13 cellular contexts compared by ENCODE assay signal in genomic region chr5:36392818-36393217, GRCh38.
DNase-seq lines count a peak whose midpoint lies in the region; ATAC-seq and TF ChIP-seq lines count a peak whose summit lies in the region.
"Had no signal": no experiment of that assay in that cellular context is flagged by ENCODE, and none has a peak within 500 bp of the region (broad histone marks: within the 10 kb centered on the region; RNA-seq: fewer than 3 reads in every experiment).

No MANE protein-coding gene starts in this region.

- no peaks in the 10 kb centered on the region for H3K36me3 ChIP-seq in IMR-90 (ENCODE audit: control insufficient read depth, insufficient read depth, low read length)

- H3K27ac ChIP-seq in IMR-90 (ENCODE audit: insufficient read depth, low read length): no peak overlapping the region
- H3K27ac ChIP-seq: body of pancreas, hepatocyte had no signal

- H3K9me3 ChIP-seq in IMR-90 (ENCODE audit: control insufficient read depth, insufficient read depth, low read length): no peaks in the 10 kb centered on the region
- H3K9me3 ChIP-seq: body of pancreas had no signal

- no peak overlapping the region for H4K5ac ChIP-seq in IMR-90 (ENCODE audit: low read depth, low read length)

- H3K9ac ChIP-seq in IMR-90 (ENCODE audit: low read depth, low read length): no peak overlapping the region

- no peak overlapping the region for H2AFZ ChIP-seq in IMR-90 (replicated peaks; ENCODE audit: low read length, poor library complexity)
- H2AFZ ChIP-seq: hepatocyte had no signal

- CTCF ChIA-PET in IMR-90 (lab: Yijun Ruan, JAX): no interaction called here

- no peak overlapping the region for H2BK20ac ChIP-seq in IMR-90 (ENCODE audit: low read depth, low read length)

- H3K18ac ChIP-seq in IMR-90 (ENCODE audit: low read depth, low read length): no peak overlapping the region

- intact Hi-C loops in IMR-90 (cut with micrococcal nuclease) (loop anchor here (10.0 kb wide), 1 partner anchor 218 kb away; no protein-coding TSS in a partner anchor), Right ventricle myocardium inferior (cut with DNase I) (no loop called here)

- H2BK15ac ChIP-seq in IMR-90 (ENCODE audit: low read depth, low read length): no peak overlapping the region

- dilution Hi-C loops in IMR-90 (cut with HindIII; ENCODE audit: low sequenced_read_pairs, unreplicated experiment): no loop called here

- H3K79me1 ChIP-seq in IMR-90 (ENCODE audit: low read depth in 1 of 2, low read length in 2 of 2): no peaks in the 10 kb centered on the region

- no peak overlapping the region for H3K14ac ChIP-seq in IMR-90 (replicated peaks; ENCODE audit: low read depth, low read length)

- no peak for TF ChIP-seq POLR2A in IMR-90 (IDR thresholded peaks at IDR 0.05; ENCODE audit: low read depth, low read length)

- peak; percentile 71 for DNase-seq in AG08395 (ENCODE audit: low spot score)
- DNase-seq in IMR-90: peak; percentile 21
- peak; percentile 65 for DNase-seq in choroid plexus epithelial cell (ENCODE audit: low read depth)
- no peak for DNase-seq in omental fat pad (ENCODE audit: low spot score)
- DNase-seq in SIG-M5 treated with dmso at 0.1 percent for 504 hours (lab: John Stamatoyannopoulos, UW; ENCODE audit: unreplicated experiment): no peak
- no peak for DNase-seq in COLO829 (ENCODE audit: low spot score)
- DNase-seq in Right ventricle myocardium inferior (ENCODE audit: missing footprints): no peak
- DNase-seq: activated CD4-positive, alpha-beta T cell treated with anti-CD3 and anti-CD28 coated beads, Interleukin-2, amount 10 ng/mL, durations not matched to agents 24 days and 14 days; body of pancreas; small intestine had no signal

- no peak overlapping the region for H3K4me3 ChIP-seq in IMR-90 (ENCODE audit: insufficient read depth, low read depth, low read length)
- H3K4me3 ChIP-seq in choroid plexus epithelial cell (ENCODE audit: low read depth, low read length): no peak overlapping the region
- H3K4me3 ChIP-seq: body of pancreas, GM12878, hepatocyte had no signal

- no peak overlapping the region for H2AK5ac ChIP-seq in IMR-90 (ENCODE audit: low read depth, low read length)

- H3K23ac ChIP-seq in IMR-90 (ENCODE audit: low read depth, low read length): no peak overlapping the region

- no TSS peak for BruUV-seq in IMR-90 (replicated peaks; lab: Mats Ljungman, UMichigan)

- no peak for TF ChIP-seq CTCF in IMR-90 (conservative IDR thresholded peaks at IDR 0.05; ENCODE audit: low read depth, low read length)
- TF ChIP-seq CTCF in choroid plexus epithelial cell (conservative IDR thresholded peaks at IDR 0.05; ENCODE audit: low read depth, low read length): no peak
- TF ChIP-seq CTCF in omental fat pad (IDR thresholded peaks at IDR 0.05): no peak

- no peak overlapping the region for H4K91ac ChIP-seq in IMR-90 (ENCODE audit: insufficient read depth, low read depth, low read length)

- H2BK120ac ChIP-seq in IMR-90 (ENCODE audit: low read depth, low read length): no peak overlapping the region

- in situ Hi-C loops in IMR-90 (cut with MboI; ENCODE audit: low sequenced_read_pairs): no loop called here

- no peak overlapping the region for H3K4ac ChIP-seq in IMR-90 (ENCODE audit: low read depth, low read length)

- no peak; the same call in 1 of the 2 replicates for ATAC-seq in IMR-90 (ENCODE audit: low read depth)
- peak; percentile 88 for ATAC-seq in omental fat pad (ENCODE audit: low FRiP score)
- ATAC-seq in HG03025 (IDR thresholded peaks at IDR 0.05; ENCODE audit: low FRiP score, unreplicated experiment): no peak
- no peak for ATAC-seq in Right ventricle myocardium inferior
- ATAC-seq: body of pancreas, GM12878 had no signal

- no peak overlapping the region for H3K4me2 ChIP-seq in IMR-90 (ENCODE audit: low read depth, low read length)
- H3K4me2 ChIP-seq: hepatocyte had no signal

- POLR2A ChIA-PET in IMR-90 (lab: Charles Lee; ENCODE audit: unreplicated experiment): no interaction called here

- TF ChIP-seq RAD21 in IMR-90 (IDR thresholded peaks at IDR 0.05; ENCODE audit: low read length): no peak

- H3K9me1 ChIP-seq in IMR-90 (ENCODE audit: insufficient read depth, low read length): no peaks in the 10 kb centered on the region

- H2BK5ac ChIP-seq in IMR-90 (ENCODE audit: low read depth, low read length, poor library complexity, severe bottlenecking): no peak overlapping the region

- H3K27me3 ChIP-seq in IMR-90 (ENCODE audit: control insufficient read depth, insufficient read depth, low read length): peaks cover 14% of the 10 kb centered on the region
- H3K27me3 ChIP-seq: body of pancreas, hepatocyte had no signal

- no peak overlapping the region for H2AK9ac ChIP-seq in IMR-90 (replicated peaks; ENCODE audit: low read depth, low read length, poor library complexity)

- H3K4me1 ChIP-seq in IMR-90 (ENCODE audit: control insufficient read depth, insufficient read depth, low read length): no peaks in the 10 kb centered on the region

- H3K56ac ChIP-seq in IMR-90 (ENCODE audit: extremely low read depth, insufficient read depth, low read length): no peak overlapping the region

- no peak overlapping the region for H4K8ac ChIP-seq in IMR-90 (ENCODE audit: low read depth in 2 of 2, low read length in 2 of 2)

- no peaks in the 10 kb centered on the region for H4K20me1 ChIP-seq in IMR-90 (ENCODE audit: insufficient read depth, low read length)

TF ChIP-seq in IMR-90, 13 proteins besides CTCF, POLR2A, EP300 and RAD21:
- TF ChIP-seq MAZ (IDR thresholded peaks at IDR 0.05; ENCODE audit: borderline replicate concordance, low read depth, low read length) (no peak), ELK1 (IDR thresholded peaks at IDR 0.05; ENCODE audit: borderline replicate concordance, low read depth, low read length) (no peak), USF2 (IDR thresholded peaks at IDR 0.05; ENCODE audit: low read depth, low read length) (no peak), BHLHE40 (IDR thresholded peaks at IDR 0.05; ENCODE audit: low read depth, low read length) (no peak), CHD1 (IDR thresholded peaks at IDR 0.05; ENCODE audit: low read depth, low read length) (no peak), RCOR1 (IDR thresholded peaks at IDR 0.05; ENCODE audit: insufficient replicate concordance, low read length) (no peak), RFX5 (IDR thresholded peaks at IDR 0.05; ENCODE audit: low read depth, low read length) (no peak), FOS (IDR thresholded peaks at IDR 0.05; ENCODE audit: low read depth, low read length) (no peak), MAFK (IDR thresholded peaks at IDR 0.05; ENCODE audit: low read depth, low read length) (no peak), MXI1 (IDR thresholded peaks at IDR 0.05; ENCODE audit: borderline replicate concordance, low read depth, low read length) (no peak), NFE2L2 (IDR thresholded peaks at IDR 0.05; ENCODE audit: low read depth, low read length) (no peak), CEBPB (IDR thresholded peaks at IDR 0.05; ENCODE audit: low read depth, low read length) (no peak), SMC3 (IDR thresholded peaks at IDR 0.05; ENCODE audit: low read depth, low read length) (no peak)

Comparison
In these comparisons a context has a peak if more than half of its experiments do, and no peak if none do; other contexts are left out.
1. DNase-seq: peak in AG08395 (single experiment), IMR-90 (single experiment) and choroid plexus epithelial cell (single experiment); none in omental fat pad (single experiment), SIG-M5 treated with dmso at 0.1 percent for 504 hours (single experiment), COLO829 (single experiment) and Right ventricle myocardium inferior (single experiment).